ENCODE assay signal across 8 cellular contexts in genomic region chr17:50931003-50931878, GRCh38.
DNase-seq lines count a peak whose midpoint lies in the region; ATAC-seq and TF ChIP-seq lines count a peak whose summit lies in the region.

No MANE protein-coding gene starts in this region.

- ATAC-seq in HG03342 (IDR thresholded peaks at IDR 0.05; ENCODE audit: unreplicated experiment) (peak; percentile 63), GM18907 (IDR thresholded peaks at IDR 0.05; ENCODE audit: unreplicated experiment) (no peak)
- ATAC-seq in activated CD8-positive, alpha-beta memory T cell treated with anti-CD3 and anti-CD28 coated beads, Interleukin-2, amount 10 ng/mL, durations not matched to agents 7 days and 5 days: peak; percentile 71

- peaks cover 32% of the 10 kb centered on the region for H3K27me3 Mint-ChIP-seq in activated CD8-positive, alpha-beta memory T cell treated with anti-CD3 and anti-CD28 coated beads, Interleukin-2, amount 10 ng/mL, durations not matched to agents 7 days and 5 days
- H3K27me3 Mint-ChIP-seq in endothelial cell (ENCODE audit: unreplicated experiment): peaks cover 8% of the 10 kb centered on the region

- no peaks in the 10 kb centered on the region for H3K36me3 Mint-ChIP-seq in activated CD8-positive, alpha-beta memory T cell treated with anti-CD3 and anti-CD28 coated beads, Interleukin-2, amount 10 ng/mL, durations not matched to agents 7 days and 5 days
- H3K36me3 Mint-ChIP-seq in endothelial cell (ENCODE audit: low read depth, unreplicated experiment): no peaks in the 10 kb centered on the region

- peaks cover 23% of the 10 kb centered on the region for H3K4me1 Mint-ChIP-seq in activated CD8-positive, alpha-beta memory T cell treated with anti-CD3 and anti-CD28 coated beads, Interleukin-2, amount 10 ng/mL, durations not matched to agents 7 days and 5 days
- peaks cover 2% of the 10 kb centered on the region for H3K4me1 Mint-ChIP-seq in endothelial cell (ENCODE audit: unreplicated experiment)

- CTCF ChIA-PET in activated CD8-positive, alpha-beta memory T cell treated with anti-CD3 and anti-CD28 coated beads, Interleukin-2, amount 10 ng/mL, durations not matched to agents 7 days and 5 days (lab: Charles Lee): interaction anchor here (1.0 to 1.5 kb wide), 5 partner anchors 14 to 79 kb away, joined by 3 to 6 read pairs (median 4); no protein-coding TSS in a partner anchor

- DNase-seq in GM03348 (ENCODE audit: low spot score) (peak; percentile 89), NCI-H774 (lab: John Stamatoyannopoulos, UW) (peak; percentile 93), endothelial cell (ENCODE audit: low spot score) (peak; percentile 70), medulla oblongata (ENCODE audit: extremely low spot score) (peak; percentile 94)
- peak; percentile 49 for DNase-seq in activated CD8-positive, alpha-beta memory T cell treated with anti-CD3 and anti-CD28 coated beads, Interleukin-2, amount 10 ng/mL, durations not matched to agents 7 days and 5 days
- peak; percentile 27 for DNase-seq in stimulated activated CD8-positive, alpha-beta memory T cell treated with anti-CD3 and anti-CD28 coated beads, Interleukin-15, amount 100 ng/mL, for 24 hours (ENCODE audit: low read depth)

- peak overlapping the region; percentile 66 for H3K4me3 Mint-ChIP-seq in activated CD8-positive, alpha-beta memory T cell treated with anti-CD3 and anti-CD28 coated beads, Interleukin-2, amount 10 ng/mL, durations not matched to agents 7 days and 5 days
- peak overlapping the region; percentile 84 for H3K4me3 Mint-ChIP-seq in endothelial cell (ENCODE audit: unreplicated experiment)

- H3K27ac Mint-ChIP-seq in activated CD8-positive, alpha-beta memory T cell treated with anti-CD3 and anti-CD28 coated beads, Interleukin-2, amount 10 ng/mL, durations not matched to agents 7 days and 5 days: no peak overlapping the region
- H3K27ac Mint-ChIP-seq in endothelial cell (ENCODE audit: unreplicated experiment): no peak overlapping the region

- H3K9me3 Mint-ChIP-seq in activated CD8-positive, alpha-beta memory T cell treated with anti-CD3 and anti-CD28 coated beads, Interleukin-2, amount 10 ng/mL, durations not matched to agents 7 days and 5 days (ENCODE audit: low read depth): no peaks in the 10 kb centered on the region
- no peaks in the 10 kb centered on the region for H3K9me3 Mint-ChIP-seq in endothelial cell (ENCODE audit: unreplicated experiment)

- TF ChIP-seq CTCF in endothelial cell (IDR thresholded peaks at IDR 0.05; ENCODE audit: unreplicated experiment): no peak

Comparison
In these comparisons a context has a peak if more than half of its experiments do, and no peak if none do; other contexts are left out.
1. DNase-seq: peak in every context shown above with its lines; median percentile 94 in medulla oblongata; 93 in NCI-H774; 89 in GM03348; 70 in endothelial cell; 49 in activated CD8-positive, alpha-beta memory T cell treated with anti-CD3 and anti-CD28 coated beads, Interleukin-2, amount 10 ng/mL, durations not matched to agents 7 days and 5 days; 27 in stimulated activated CD8-positive, alpha-beta memory T cell treated with anti-CD3 and anti-CD28 coated beads, Interleukin-15, amount 100 ng/mL, for 24 hours.